ENCODE assay signal across 9 cellular contexts in the genomic region with DNA sequence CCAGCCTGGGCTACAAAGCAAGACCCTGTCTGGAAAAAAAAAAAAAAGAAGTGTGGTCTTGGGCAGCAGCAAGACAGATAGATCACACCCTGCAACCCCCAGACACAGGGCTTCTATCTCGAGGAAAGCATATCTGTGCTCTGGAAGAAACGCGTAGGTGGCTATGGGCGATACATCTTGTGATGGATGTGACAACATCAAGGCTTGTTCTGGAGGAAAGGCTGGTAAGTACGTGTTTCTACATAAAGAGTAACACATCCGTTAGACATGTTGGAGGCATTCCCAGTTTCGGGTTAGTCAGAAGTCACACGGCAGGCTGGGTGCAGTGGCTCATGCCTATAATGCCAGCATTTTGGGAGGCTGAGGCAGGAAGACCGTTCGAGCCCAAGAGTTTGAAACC. TPM values are rescaled to one million over a fixed set of nuclear protein-coding genes. Genes with fewer than 3 reads are reported as not detected.
DNase-seq lines count a peak whose midpoint lies in the region; ATAC-seq and TF ChIP-seq lines count a peak whose summit lies in the region.
"Had no signal": no experiment of that assay in that cellular context is flagged by ENCODE, and none has a peak within 500 bp of the region (broad histone marks: within the 10 kb centered on the region; RNA-seq: fewer than 3 reads in every experiment).

No MANE protein-coding gene starts in this region.

- no peaks in the 10 kb centered on the region for H3K9me3 Mint-ChIP-seq in activated CD4-positive, alpha-beta memory T cell treated with anti-CD3 and anti-CD28 coated beads, Interleukin-2, amount 10 ng/mL, durations not matched to agents 7 days and 5 days

- CTCF ChIA-PET in activated CD4-positive, alpha-beta memory T cell treated with anti-CD3 and anti-CD28 coated beads, Interleukin-2, amount 10 ng/mL, durations not matched to agents 7 days and 5 days (lab: Charles Lee): no interaction called here

- DNase-seq in activated T-cell treated with anti-CD3 and anti-CD28 coated beads for 48 hours (ENCODE audit: low read depth) (peak; percentile 7), activated T-cell treated with anti-CD3 and anti-CD28 coated beads for 4 hours (no peak), fibroblast of villous mesenchyme (ENCODE audit: low read depth) (peak; percentile 96), NAMALWA (ENCODE audit: low spot score) (no peak)
- DNase-seq in activated CD4-positive, alpha-beta memory T cell treated with anti-CD3 and anti-CD28 coated beads, Interleukin-2, amount 10 ng/mL, durations not matched to agents 7 days and 5 days: no peak
- peak in 2 of 3 donors; percentile 12 to 22 for DNase-seq in stimulated activated CD4-positive, alpha-beta T cell treated with anti-CD3 and anti-CD28 coated beads, Interleukin-12 subunit alpha, Interleukin-12 subunit beta, amount 100 ng/mL, for 48 hours (ENCODE audit: low read depth in 2 of 3, low spot score in 1 of 3)

- H3K4me3 Mint-ChIP-seq in activated CD4-positive, alpha-beta memory T cell treated with anti-CD3 and anti-CD28 coated beads, Interleukin-2, amount 10 ng/mL, durations not matched to agents 7 days and 5 days: peak overlapping the region; percentile 27

- peaks cover 7% of the 10 kb centered on the region for H3K4me1 Mint-ChIP-seq in activated CD4-positive, alpha-beta memory T cell treated with anti-CD3 and anti-CD28 coated beads, Interleukin-2, amount 10 ng/mL, durations not matched to agents 7 days and 5 days

- no peak overlapping the region for H3K4me3 ChIP-seq in fibroblast of villous mesenchyme (ENCODE audit: low read depth, low read length)

- H3K27ac Mint-ChIP-seq in activated CD4-positive, alpha-beta memory T cell treated with anti-CD3 and anti-CD28 coated beads, Interleukin-2, amount 10 ng/mL, durations not matched to agents 7 days and 5 days: peak overlapping the region; percentile 26

- H3K36me3 Mint-ChIP-seq in activated CD4-positive, alpha-beta memory T cell treated with anti-CD3 and anti-CD28 coated beads, Interleukin-2, amount 10 ng/mL, durations not matched to agents 7 days and 5 days (ENCODE audit: low read depth): peaks cover 8% of the 10 kb centered on the region

- no peaks in the 10 kb centered on the region for H3K27me3 Mint-ChIP-seq in activated CD4-positive, alpha-beta memory T cell treated with anti-CD3 and anti-CD28 coated beads, Interleukin-2, amount 10 ng/mL, durations not matched to agents 7 days and 5 days

- POLR2A ChIA-PET in activated CD4-positive, alpha-beta memory T cell treated with anti-CD3 and anti-CD28 coated beads, Interleukin-2, amount 10 ng/mL, durations not matched to agents 7 days and 5 days (lab: Charles Lee): interaction anchor here (1.0 to 1.6 kb wide), 2 partner anchors 10 to 26 kb away, joined by 3 to 4 read pairs; no protein-coding TSS in a partner anchor

- TF ChIP-seq CTCF in fibroblast of villous mesenchyme (IDR thresholded peaks at IDR 0.05; ENCODE audit: insufficient read depth, low read depth, low read length): no peak

- ATAC-seq in GM19397 (IDR thresholded peaks at IDR 0.05; ENCODE audit: unreplicated experiment): no peak
- ATAC-seq in GM19023 (IDR thresholded peaks at IDR 0.05; ENCODE audit: unreplicated experiment): no peak

RNA-seq across cellular contexts. Expression of gene DHDH, which starts 6.6 kb away (rescaled TPM):
- total RNA-seq in activated CD4-positive, alpha-beta memory T cell treated with anti-CD3 and anti-CD28 coated beads, Interleukin-2, amount 10 ng/mL, durations not matched to agents 7 days and 5 days: 1 to 10 TPM; 1.6 to 2.9 TPM
- not detected in 2 replicates for total RNA-seq in fibroblast of villous mesenchyme

RNA-seq across cellular contexts. Expression of gene NUCB1, which starts 26.8 kb away (rescaled TPM):
- 100 to 1,000 TPM; 287 to 300 TPM for total RNA-seq in activated CD4-positive, alpha-beta memory T cell treated with anti-CD3 and anti-CD28 coated beads, Interleukin-2, amount 10 ng/mL, durations not matched to agents 7 days and 5 days
- total RNA-seq in fibroblast of villous mesenchyme: 139 and 154 TPM in 2 replicates

RNA-seq across cellular contexts. Expression of gene BAX, which starts 27.8 kb away (rescaled TPM):
- total RNA-seq in activated CD4-positive, alpha-beta memory T cell treated with anti-CD3 and anti-CD28 coated beads, Interleukin-2, amount 10 ng/mL, durations not matched to agents 7 days and 5 days: 100 to 1,000 TPM; 255 to 258 TPM
- total RNA-seq in fibroblast of villous mesenchyme: 65.4 and 85.9 TPM in 2 replicates

RNA-seq across cellular contexts. Expression of gene TULP2, which starts 28.4 kb away (rescaled TPM):
- total RNA-seq in activated CD4-positive, alpha-beta memory T cell treated with anti-CD3 and anti-CD28 coated beads, Interleukin-2, amount 10 ng/mL, durations not matched to agents 7 days and 5 days: under 1 TPM in 1 of 2 experiments, not detected in 1; 0.13 TPM
- total RNA-seq in fibroblast of villous mesenchyme: 0.32 TPM in 1 of 2 replicates, not detected in the other
- total RNA-seq: T-helper 2 cell treated with Interferon-gamma antibody and Interleukin-4, amounts not matched to agents 100 ng/mL and 5 ng/mL, for 36 hours had no signal

RNA-seq across cellular contexts. Expression of gene FTL, which starts 38.2 kb away (rescaled TPM):
- total RNA-seq in activated CD4-positive, alpha-beta memory T cell treated with anti-CD3 and anti-CD28 coated beads, Interleukin-2, amount 10 ng/mL, durations not matched to agents 7 days and 5 days: 1,000 to 10,000 TPM; 1,110 to 1,123 TPM
- total RNA-seq in fibroblast of villous mesenchyme: 2,928 and 4,150 TPM in 2 replicates

Comparison
In these comparisons a context has a peak if more than half of its experiments do, and no peak if none do; other contexts are left out.
1. DNase-seq: peak in activated T-cell treated with anti-CD3 and anti-CD28 coated beads for 48 hours (single experiment), fibroblast of villous mesenchyme (single experiment) and stimulated activated CD4-positive, alpha-beta T cell treated with anti-CD3 and anti-CD28 coated beads, Interleukin-12 subunit alpha, Interleukin-12 subunit beta, amount 100 ng/mL, for 48 hours (2 of 3); none in activated T-cell treated with anti-CD3 and anti-CD28 coated beads for 4 hours (single experiment), activated CD4-positive, alpha-beta memory T cell treated with anti-CD3 and anti-CD28 coated beads, Interleukin-2, amount 10 ng/mL, durations not matched to agents 7 days and 5 days (single experiment) and NAMALWA (single experiment).